In the genomic region with DNA sequence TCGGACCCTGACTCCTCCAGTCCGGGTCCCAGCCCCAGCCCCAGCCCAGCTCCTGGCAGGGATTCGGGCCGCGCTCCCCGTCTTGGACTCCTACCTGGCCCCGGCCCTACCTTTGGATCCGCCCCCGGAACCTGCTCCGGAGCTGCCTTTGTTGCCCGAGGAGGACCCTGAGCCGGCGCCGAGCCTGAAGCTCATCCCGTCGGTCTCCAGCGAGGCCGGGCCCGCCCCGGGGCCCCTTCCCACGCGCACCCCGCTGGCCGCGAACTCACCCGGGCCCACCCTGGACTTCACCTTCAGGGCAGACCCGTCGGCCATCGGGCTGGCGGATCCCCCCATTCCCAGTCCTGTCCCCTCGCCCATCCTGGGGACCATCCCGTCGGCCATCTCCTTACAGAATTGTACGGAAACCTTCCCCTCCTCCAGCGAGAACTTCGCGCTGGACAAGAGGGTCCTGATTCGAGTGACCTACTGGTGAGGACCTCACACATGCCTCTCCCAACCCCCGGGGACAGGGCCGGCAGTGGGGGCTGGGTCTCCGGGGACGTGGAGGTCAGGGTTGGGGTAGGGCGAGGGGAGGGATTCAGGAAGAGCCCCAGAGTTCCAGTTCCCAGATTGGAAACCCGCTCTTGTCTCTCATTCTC, we compare ENCODE assay signal across 9 cellular contexts. TPM values are rescaled to one million over a fixed set of nuclear protein-coding genes. Genes with fewer than 3 reads are reported as not detected.
A peak's percentile ranks its signal among the peaks of the same experiment; 100 is the strongest.
DNase-seq lines count a peak whose midpoint lies in the region; ATAC-seq and TF ChIP-seq lines count a peak whose summit lies in the region.
"Had no signal": no experiment of that assay in that cellular context is flagged by ENCODE, and none has a peak within 500 bp of the region (broad histone marks: within the 10 kb centered on the region; RNA-seq: fewer than 3 reads in every experiment).

No MANE protein-coding gene starts in this region.

- H3K36me3 Mint-ChIP-seq in H9 (ENCODE audit: insufficient read depth in 1 of 3, low read depth in 3 of 3) (peaks cover 9 to 17% (median 16%) of the 10 kb centered on the region in 3 experiments; a peak in 6 of 7 replicates), natural killer cell (no peaks in the 10 kb centered on the region)
- peaks cover 4% of the 10 kb centered on the region for H3K36me3 Mint-ChIP-seq in central memory CD8-positive, alpha-beta T cell (ENCODE audit: insufficient read depth)

- H3T11ph ChIP-seq in H9 (ENCODE audit: low read length): no peak overlapping the region

- no TSS peak for BruUV-seq in A673 (replicated peaks; lab: Mats Ljungman, UMichigan)

- no peak overlapping the region for H2BK5ac ChIP-seq in H9 (ENCODE audit: insufficient read length, low read length)

- no peak overlapping the region for H3K4ac ChIP-seq in H9 (ENCODE audit: low read depth, low read length)

- no peak overlapping the region for H3K23ac ChIP-seq in H9 (ENCODE audit: insufficient read length, low read depth, low read length)

- no CpG with 5 or more reads among the region's 44 CpGs for WGBS in H9 (ENCODE audit: extremely low coverage, insufficient read length, low lambda C conversion rate)
- WGBS in tibial nerve, 2 donors: 2 to 4% methylated on average over 29 to 32 of the region's 44 CpGs

- no peak for ATAC-seq in central memory CD8-positive, alpha-beta T cell (replicated peaks; ENCODE audit: extremely low read depth, poor library complexity, severe bottlenecking)
- no peak for ATAC-seq in natural killer cell

- H3K14ac ChIP-seq in H9 (ENCODE audit: insufficient read depth, low read length): peak overlapping the region; percentile 47

- no peak for TF ChIP-seq EP300 in tibial nerve (IDR thresholded peaks at IDR 0.05)

- peaks cover 10% of the 10 kb centered on the region for H3K23me2 ChIP-seq in H9 (ENCODE audit: insufficient read length, low read depth, low read length, poor library complexity, severe bottlenecking)

- H3K4me2 ChIP-seq in H9 (ENCODE audit: insufficient read depth, insufficient read length, low read length): peak overlapping the region; percentile 33

- H3K27me3 Mint-ChIP-seq in H9 (ENCODE audit: low read depth) (peaks cover 48% of the 10 kb centered on the region), natural killer cell (ENCODE audit: low read depth in 2 of 2) (peaks cover 34 to 40% of the 10 kb centered on the region in 2 donors)
- peaks cover 70% of the 10 kb centered on the region for H3K27me3 Mint-ChIP-seq in central memory CD8-positive, alpha-beta T cell

- no peaks in the 10 kb centered on the region for H3K36me3 ChIP-seq in A673 (ENCODE audit: insufficient read depth, low read length, poor library complexity, severe bottlenecking)
- no peaks in the 10 kb centered on the region for H3K36me3 ChIP-seq in tibial nerve

- no peak overlapping the region for H4K91ac ChIP-seq in H9 (ENCODE audit: insufficient read length, low read depth, low read length)

- peak overlapping the region in 2 of 3 experiments; percentile 86 to 93; a peak in 3 of 7 replicates for H3K27ac Mint-ChIP-seq in H9
- no peak overlapping the region for H3K27ac Mint-ChIP-seq in central memory CD8-positive, alpha-beta T cell (ENCODE audit: low read depth)
- no peak overlapping the region for H3K27ac Mint-ChIP-seq in natural killer cell

- H2BK120ac ChIP-seq in H9 (ENCODE audit: low read depth, low read length, poor library complexity, severe bottlenecking): no peak overlapping the region

- no peak overlapping the region for H3K56ac ChIP-seq in H9 (ENCODE audit: insufficient read length, low read depth, low read length)

- no peak overlapping the region for H4K5ac ChIP-seq in H9 (ENCODE audit: insufficient read length, low read depth, low read length)

- CTCF ChIA-PET in A673 (lab: Charles Lee): no interaction called here
- CTCF ChIA-PET in HEK293T (lab: Yijun Ruan, JAX): interaction anchor here (0.6 kb wide), 1 partner anchor 36 kb away, joined by 3 read pairs; no protein-coding TSS in a partner anchor

- H2BK12ac ChIP-seq in H9 (ENCODE audit: insufficient read length, low read depth, low read length): no peak overlapping the region

- H3K18ac ChIP-seq in H9 (ENCODE audit: insufficient read length, low read depth, low read length): peak overlapping the region; percentile 37

- POLR2A ChIA-PET in A673 (lab: Charles Lee; ENCODE audit: low non-redundant PET): no interaction called here
- POLR2A ChIA-PET in HEK293T (lab: Yijun Ruan, JAX): interaction anchor here (0.8 kb wide), 1 partner anchor 80 kb away, joined by 3 read pairs; a partner anchor contains a TSS

- H3K27ac ChIP-seq in A673 (ENCODE audit: low read depth, low read length, poor library complexity, severe bottlenecking): no peak overlapping the region
- no peak overlapping the region for H3K27ac ChIP-seq in H9 (ENCODE audit: insufficient read length, low read depth, low read length)
- H3K27ac ChIP-seq in tibial nerve: no peak overlapping the region

- H4K20me1 ChIP-seq in H9 (ENCODE audit: control insufficient read depth, insufficient read depth, insufficient read length): no peaks in the 10 kb centered on the region

- H2BK20ac ChIP-seq in H9 (ENCODE audit: low read depth, low read length, poor library complexity, severe bottlenecking): no peak overlapping the region

- H4K8ac ChIP-seq in H9 (replicated peaks; ENCODE audit: insufficient read length, low read depth, low read length): no peak overlapping the region

- H3K4me1 ChIP-seq in A673 (ENCODE audit: insufficient read depth, low read length, poor library complexity, severe bottlenecking) (peaks cover 5% of the 10 kb centered on the region), H9 (ENCODE audit: insufficient read depth, low read length) (peaks cover 3% of the 10 kb centered on the region; the same call in 1 of the 2 replicates), tibial nerve (peaks cover 0 to 16% (median 10%) of the 10 kb centered on the region in 4 donors)

- H3K79me2 ChIP-seq in H9 (ENCODE audit: insufficient read depth, low read length): no peaks in the 10 kb centered on the region; the same call in 1 of the 2 replicates

- H3K27me3 ChIP-seq in A673 (replicated peaks; ENCODE audit: insufficient read depth, low read depth, low read length, poor library complexity) (peaks cover 36% of the 10 kb centered on the region), H9 (ENCODE audit: insufficient read depth, low read length) (no peaks in the 10 kb centered on the region), tibial nerve (peaks cover 6 to 70% of the 10 kb centered on the region in 2 donors)

- peak overlapping the region; percentile 38 for H3K4me3 ChIP-seq in A673 (ENCODE audit: low read depth, low read length, poor library complexity, severe bottlenecking)
- H3K4me3 ChIP-seq in tibial nerve: peak overlapping the region in 2 of 4 donors; percentile 16 to 40

- peaks cover 4% of the 10 kb centered on the region for H3K79me1 ChIP-seq in H9 (ENCODE audit: insufficient read depth, low read depth, low read length, poor library complexity, severe bottlenecking)

- DNase-seq in A673 (ENCODE audit: low spot score) (no peak), H9 (no peak), natural killer cell (no peak), mesenteric fat pad (ENCODE audit: low spot score) (no peak), tibial nerve (ENCODE audit: low spot score in 2 of 2) (no peak), HEK293T (ENCODE audit: extremely low spot score) (no peak), GM19238 (ENCODE audit: insufficient read length, low spot score) (no peak)
- no peak for DNase-seq in central memory CD8-positive, alpha-beta T cell (ENCODE audit: low spot score in 2 of 2)
- DNase-seq: NCI-H2029 treated with DMSO at 0.1 percent for 48 hours had no signal

- intact Hi-C loops in A673 (cut with micrococcal nuclease; ENCODE audit: unreplicated experiment) (no loop called here), natural killer cell (cut with micrococcal nuclease) (no loop called here)

- TF ChIP-seq CTCF in A673 (conservative IDR thresholded peaks at IDR 0.05; ENCODE audit: low read depth, low read length): no peak
- no peak for TF ChIP-seq CTCF in H9 (conservative IDR thresholded peaks at IDR 0.05)
- no peak for TF ChIP-seq CTCF in natural killer cell (IDR thresholded peaks at IDR 0.05)
- TF ChIP-seq CTCF in tibial nerve (IDR thresholded peaks at IDR 0.05): no peak

- H3K9me3 ChIP-seq in A673 (ENCODE audit: low read depth, low read length, poor library complexity, severe bottlenecking) (no peaks in the 10 kb centered on the region), H9 (ENCODE audit: control insufficient read depth, low read depth, low read length) (no peaks in the 10 kb centered on the region), tibial nerve (no peaks in the 10 kb centered on the region)

- peaks cover 26 to 27% of the 10 kb centered on the region in 2 experiments for H3K4me1 Mint-ChIP-seq in H9
- peaks cover 17% of the 10 kb centered on the region for H3K4me1 Mint-ChIP-seq in central memory CD8-positive, alpha-beta T cell
- H3K4me1 Mint-ChIP-seq in natural killer cell: peaks cover 6 to 19% of the 10 kb centered on the region in 2 donors

- H3K4me3 Mint-ChIP-seq in H9 (peak overlapping the region; percentile 88 to 90), natural killer cell (peak overlapping the region; percentile 31)
- peak overlapping the region; percentile 63 for H3K4me3 Mint-ChIP-seq in central memory CD8-positive, alpha-beta T cell

- H2AK5ac ChIP-seq in H9 (ENCODE audit: insufficient read length, low read length): no peak overlapping the region

- H3K9me3 Mint-ChIP-seq in H9 (no peaks in the 10 kb centered on the region; a peak in 1 of 5 replicates), natural killer cell (no peaks in the 10 kb centered on the region)
- no peaks in the 10 kb centered on the region for H3K9me3 Mint-ChIP-seq in central memory CD8-positive, alpha-beta T cell

- TF ChIP-seq POLR2A in tibial nerve (IDR thresholded peaks at IDR 0.05): no peak

- no peak overlapping the region for H2BK15ac ChIP-seq in H9 (ENCODE audit: low read depth, low read length)

- no peak overlapping the region for H2AFZ ChIP-seq in H9 (ENCODE audit: low read length)

- H3K9ac ChIP-seq in H9 (ENCODE audit: extremely low read depth, insufficient read length, low read length): peak overlapping the region; percentile 69

RNA-seq across cellular contexts. Expression of a gene that starts 0.7 kb away (rescaled TPM):
- not detected in 2 replicates for total RNA-seq in A673 (2021)
- total RNA-seq in H9 (2021): 6.7 and 6.9 TPM in 2 replicates
- not detected for total RNA-seq in natural killer cell
- total RNA-seq in mesenteric fat pad: not detected
- total RNA-seq in tibial nerve: not detected

RNA-seq across cellular contexts. Expression of a gene that starts 16.9 kb away (rescaled TPM):
- total RNA-seq in A673 (2021) (0.69 and 0.96 TPM in 2 replicates), H9 (2021) (2.4 and 2.5 TPM in 2 replicates), natural killer cell (not detected), mesenteric fat pad (not detected), tibial nerve (not detected)

RNA-seq across cellular contexts. Expression of a gene that starts 17.0 kb away (rescaled TPM):
- total RNA-seq in A673 (2021): 3.4 and 4.2 TPM in 2 replicates
- 2.1 and 2.2 TPM in 2 replicates for total RNA-seq in H9 (2021)
- total RNA-seq in natural killer cell: 1 to 10 TPM; 4.6 to 6.7 (median 5.8) TPM
- total RNA-seq in mesenteric fat pad: 2.1 TPM
- total RNA-seq in tibial nerve: 10 to 100 TPM in 1 of 4 donors, 1 to 10 TPM in 3; 3.0 to 10.2 (median 7.0) TPM

RNA-seq across cellular contexts. Expression of a gene that starts 24.3 kb away (rescaled TPM):
- total RNA-seq in A673 (2021) (25.0 and 25.2 TPM in 2 replicates), H9 (2021) (18.8 and 18.9 TPM in 2 replicates), natural killer cell (10 to 100 TPM; 11.9 to 19.9 (median 15.6) TPM), mesenteric fat pad (12.7 TPM), tibial nerve (10 to 100 TPM; 14.0 to 27.3 (median 23.4) TPM)

RNA-seq across cellular contexts. Expression of a gene that starts 35.0 kb away (rescaled TPM):
- total RNA-seq in A673 (2021): 165 and 174 TPM in 2 replicates
- total RNA-seq in H9 (2021): 121 and 128 TPM in 2 replicates
- 10 to 100 TPM; 50.1 to 67.2 (median 60.8) TPM for total RNA-seq in natural killer cell
- 58.4 TPM for total RNA-seq in mesenteric fat pad
- total RNA-seq in tibial nerve: 10 to 100 TPM; 38.4 to 65.5 (median 55.4) TPM

Comparison
In these comparisons a context has a peak if more than half of its experiments do, and no peak if none do; other contexts are left out.
1. H3K27ac Mint-ChIP-seq: peak in H9 (2 of 3); none in central memory CD8-positive, alpha-beta T cell (single experiment) and natural killer cell (0 of 2).
2. H3K4me3 Mint-ChIP-seq: peak in every context shown above with its lines; median percentile 89 in H9; 63 in central memory CD8-positive, alpha-beta T cell; 31 in natural killer cell.